In genomic region chr2:40450066-40450841, GRCh38 we compare ENCODE assay signal across 8 cellular contexts. TPM values are rescaled to one million over a fixed set of nuclear protein-coding genes. Genes with fewer than 3 reads are reported as not detected.
DNase-seq lines count a peak whose midpoint lies in the region; ATAC-seq and TF ChIP-seq lines count a peak whose summit lies in the region.

No MANE protein-coding gene starts in this region.

- intact Hi-C loops in esophagus squamous epithelium (cut with DNase I): no loop called here

- peak overlapping the region; percentile 98 for H2AFZ ChIP-seq in neuronal stem cell (ENCODE audit: low read length)

- H3K9me3 Mint-ChIP-seq in activated naive CD4-positive, alpha-beta T cell treated with anti-CD3 and anti-CD28 coated beads, Interleukin-2, amount 50 U/mL, for 24 hours: no peaks in the 10 kb centered on the region

- H3K27me3 Mint-ChIP-seq in activated naive CD4-positive, alpha-beta T cell treated with anti-CD3 and anti-CD28 coated beads, Interleukin-2, amount 50 U/mL, for 24 hours: peaks cover 19% of the 10 kb centered on the region

- ATAC-seq in GM18867 (IDR thresholded peaks at IDR 0.05; ENCODE audit: unreplicated experiment) (no peak), GM21619 (IDR thresholded peaks at IDR 0.05; ENCODE audit: unreplicated experiment) (no peak), GM19455 (IDR thresholded peaks at IDR 0.05; ENCODE audit: unreplicated experiment) (no peak)

- no peak for TF ChIP-seq POLR2A in Peyer's patch (IDR thresholded peaks at IDR 0.05)
- TF ChIP-seq POLR2A in esophagus squamous epithelium (IDR thresholded peaks at IDR 0.05): no peak

- H2BK5ac ChIP-seq in neuronal stem cell (ENCODE audit: low read length): no peak overlapping the region

- no peak overlapping the region for H3K23ac ChIP-seq in neuronal stem cell (ENCODE audit: low read depth, low read length, poor library complexity)

- H3K18ac ChIP-seq in neuronal stem cell (ENCODE audit: low read length): no peak overlapping the region

- H3K14ac ChIP-seq in neuronal stem cell (ENCODE audit: low read length): no peak overlapping the region

- H3K36me3 ChIP-seq in Peyer's patch (no peaks in the 10 kb centered on the region), esophagus squamous epithelium (no peaks in the 10 kb centered on the region), neuronal stem cell (replicated peaks in 1 of 2; ENCODE audit: control insufficient read depth in 2 of 2, insufficient read depth in 2 of 2, low read length in 2 of 2) (no peaks in the 10 kb centered on the region)

- no peak for DNase-seq in activated naive CD4-positive, alpha-beta T cell (lab: John Stamatoyannopoulos, UW)
- DNase-seq in Peyer's patch (no peak), esophagus squamous epithelium (lab: John Stamatoyannopoulos, UW) (no peak), neuronal stem cell (ENCODE audit: low spot score) (no peak)

- no peak overlapping the region for H2BK120ac ChIP-seq in neuronal stem cell (ENCODE audit: low read depth, low read length)

- no peaks in the 10 kb centered on the region for H3K4me1 ChIP-seq in Peyer's patch
- H3K4me1 ChIP-seq in esophagus squamous epithelium: peaks cover 3 to 29% (median 5%) of the 10 kb centered on the region in 3 donors
- peaks cover 9 to 16% of the 10 kb centered on the region in 2 donors for H3K4me1 ChIP-seq in neuronal stem cell (ENCODE audit: control insufficient read depth in 2 of 2, insufficient read depth in 1 of 2, low read depth in 1 of 2, low read length in 2 of 2)

- peak overlapping the region; percentile 23 for H3K4me3 Mint-ChIP-seq in activated naive CD4-positive, alpha-beta T cell treated with anti-CD3 and anti-CD28 coated beads, Interleukin-2, amount 50 U/mL, for 24 hours

- H3K4me2 ChIP-seq in neuronal stem cell (ENCODE audit: insufficient read depth, low read length, poor library complexity, severe bottlenecking): peak overlapping the region; percentile 89

- TF ChIP-seq CTCF in Peyer's patch (IDR thresholded peaks at IDR 0.05) (no peak), esophagus squamous epithelium (IDR thresholded peaks at IDR 0.05) (peak in 1 of 6 experiments; percentile 5)

- H3K9me3 ChIP-seq in Peyer's patch (no peaks in the 10 kb centered on the region), esophagus squamous epithelium (no peaks in the 10 kb centered on the region), neuronal stem cell (replicated peaks in 1 of 2; ENCODE audit: control insufficient read depth in 2 of 2, insufficient read depth in 1 of 2, low read depth in 1 of 2, low read length in 2 of 2) (peaks cover 0 to 2% of the 10 kb centered on the region in 2 donors)

- H3K4ac ChIP-seq in neuronal stem cell (ENCODE audit: low read length): no peak overlapping the region

- H3K27me3 ChIP-seq in Peyer's patch: no peaks in the 10 kb centered on the region
- H3K27me3 ChIP-seq in esophagus squamous epithelium: peaks cover 0 to 16% (median 0%) of the 10 kb centered on the region in 4 donors
- H3K27me3 ChIP-seq in neuronal stem cell (ENCODE audit: control insufficient read depth in 3 of 3, insufficient read depth in 3 of 3, low read depth in 1 of 3, low read length in 3 of 3): peaks cover 2 to 15% (median 13%) of the 10 kb centered on the region in 3 experiments

- no peaks in the 10 kb centered on the region for H3K36me3 Mint-ChIP-seq in activated naive CD4-positive, alpha-beta T cell treated with anti-CD3 and anti-CD28 coated beads, Interleukin-2, amount 50 U/mL, for 24 hours

- no peak overlapping the region for H4K8ac ChIP-seq in neuronal stem cell (ENCODE audit: low read depth, low read length)

- H3K4me1 Mint-ChIP-seq in activated naive CD4-positive, alpha-beta T cell treated with anti-CD3 and anti-CD28 coated beads, Interleukin-2, amount 50 U/mL, for 24 hours: peaks cover 5% of the 10 kb centered on the region

- H2BK15ac ChIP-seq in neuronal stem cell (ENCODE audit: low read length): no peak overlapping the region

- peak overlapping the region in 3 of 4 donors; percentile 30 to 65 (median 60) for H3K4me3 ChIP-seq in Peyer's patch
- H3K4me3 ChIP-seq in esophagus squamous epithelium: peak overlapping the region; percentile 32 to 77 (median 54)
- peak overlapping the region in 1 of 2 donors; percentile 52 for H3K4me3 ChIP-seq in neuronal stem cell (ENCODE audit: low read length in 2 of 2)

- no peak overlapping the region for H4K91ac ChIP-seq in neuronal stem cell (ENCODE audit: low read depth, low read length, poor library complexity)

- H2AK5ac ChIP-seq in neuronal stem cell (ENCODE audit: low read depth, low read length): no peak overlapping the region

- H2BK12ac ChIP-seq in neuronal stem cell (ENCODE audit: low read length): no peak overlapping the region

- 21 to 40% methylated on average over 14 of the region's 14 CpGs for WGBS in esophagus squamous epithelium, 2 donors
- WGBS in neuronal stem cell (ENCODE audit: extremely low coverage in 2 of 2, insufficient read length in 2 of 2, insufficient replicate concordance in 1 of 2), 2 donors: no CpG with 5 or more reads among the region's 14 CpGs

- no peaks in the 10 kb centered on the region for H3K79me1 ChIP-seq in neuronal stem cell (ENCODE audit: low read depth, low read length)

- H3K27ac ChIP-seq in Peyer's patch: peak overlapping the region in 3 of 4 donors; percentile 55 to 78 (median 72)
- peak overlapping the region in 3 of 4 donors; percentile 67 to 85 (median 78) for H3K27ac ChIP-seq in esophagus squamous epithelium
- no peak overlapping the region for H3K27ac ChIP-seq in neuronal stem cell (replicated peaks; ENCODE audit: low read length)

- no peak overlapping the region for H3K27ac Mint-ChIP-seq in activated naive CD4-positive, alpha-beta T cell treated with anti-CD3 and anti-CD28 coated beads, Interleukin-2, amount 50 U/mL, for 24 hours

- H3K9ac ChIP-seq in neuronal stem cell (ENCODE audit: low read depth, low read length, poor library complexity): no peak overlapping the region

RNA-seq across cellular contexts. Expression of gene SLC8A1, which starts 1.6 kb away (rescaled TPM):
- total RNA-seq in Peyer's patch: 10 to 100 TPM; 19.6 to 51.2 (median 31.2) TPM
- 10 to 100 TPM in 2 of 4 donors, 1 to 10 TPM in 2; 2.2 to 45.0 (median 9.6) TPM for total RNA-seq in esophagus squamous epithelium
- 1.4 TPM for polyA plus RNA-seq in neuronal stem cell (2013, experiment 1 of 2)
- polyA plus RNA-seq in neuronal stem cell (2013, experiment 2 of 2): 1.2 TPM
